1 cellular context compared by ENCODE assay signal in genomic region chr12:98256830-98257229, GRCh38.
TF ChIP-seq lines count a peak whose summit lies in the region.

No MANE protein-coding gene starts in this region.

TF ChIP-seq in GM23338, 12 proteins besides CTCF, POLR2A, EP300 and RAD21 (continued from another document):
- TF ChIP-seq ZNF462 (CRISPR knock-in tag; IDR thresholded peaks at IDR 0.05) = no peak
- TF ChIP-seq STAT1 (IDR thresholded peaks at IDR 0.05; ENCODE audit: unreplicated experiment) = no peak
- no peak for TF ChIP-seq NANOG (IDR thresholded peaks at IDR 0.05; ENCODE audit: borderline replicate concordance)
- TF ChIP-seq ZNF331 (CRISPR knock-in tag; IDR thresholded peaks at IDR 0.05; ENCODE audit: low read depth) = no peak
- no peak for TF ChIP-seq JUNB (IDR thresholded peaks at IDR 0.05; ENCODE audit: unreplicated experiment)
- TF ChIP-seq CREB1 (CRISPR knock-in tag; IDR thresholded peaks at IDR 0.05; ENCODE audit: low read depth) = no peak
- TF ChIP-seq POLR2AphosphoS5 (IDR thresholded peaks at IDR 0.05; ENCODE audit: low read depth) = no peak
- no peak for TF ChIP-seq ETS1 (IDR thresholded peaks at IDR 0.05)
